In genomic region chr11:132036751-132037466, GRCh38 we compare ENCODE assay signal across 24 cellular contexts.
DNase-seq lines count a peak whose midpoint lies in the region; ATAC-seq, FAIRE-seq and TF ChIP-seq lines count a peak whose summit lies in the region.
"Had no signal": no experiment of that assay in that cellular context is flagged by ENCODE, and none has a peak within 500 bp of the region (broad histone marks: within the 10 kb centered on the region; RNA-seq: fewer than 3 reads in every experiment).

No MANE protein-coding gene starts in this region.

- peak overlapping the region; percentile 79 for H3K27ac Mint-ChIP-seq in endodermal cell
- H3K27ac Mint-ChIP-seq: CD8-positive, alpha-beta T cell had no signal

- H2AFZ ChIP-seq in smooth muscle cell (ENCODE audit: low read depth), result no peak overlapping the region
- H2AFZ ChIP-seq: PC-9 had no signal

- FAIRE-seq in GM19239 (lab: Jason Lieb, UNC) (no peak), D721Med (lab: Jason Lieb, UNC) (no peak)
- FAIRE-seq: HepG2 had no signal

- 57% methylated on average over 4 of the region's 4 CpGs for WGBS in HUES64
- 74 to 100% methylated on average over 2 to 4 of the region's 4 CpGs for WGBS in endodermal cell (ENCODE audit: insufficient coverage in 1 of 2, insufficient read length in 1 of 2), 2 experiments
- WGBS in mesendoderm (ENCODE audit: extremely low coverage, insufficient coverage, low lambda C conversion rate), result no CpG with 5 or more reads among the region's 4 CpGs
- 76% methylated on average over 3 of the region's 4 CpGs for WGBS in smooth muscle cell (ENCODE audit: low lambda C conversion rate)

- peaks cover 17% of the 10 kb centered on the region for H3K4me1 ChIP-seq in HUES64 (ENCODE audit: insufficient read depth, low read length)
- H3K4me1 ChIP-seq in endodermal cell (ENCODE audit: control insufficient read depth, insufficient read depth, low read length), result no peaks in the 10 kb centered on the region
- peaks cover 1% of the 10 kb centered on the region for H3K4me1 ChIP-seq in mesendoderm (ENCODE audit: control insufficient read depth, low read depth, low read length)
- H3K4me1 ChIP-seq in smooth muscle cell (ENCODE audit: low read depth), result peaks cover 7% of the 10 kb centered on the region

- DNase-seq in ELR (ENCODE audit: low read depth), result peak; percentile 37
- no peak for DNase-seq in endodermal cell
- DNase-seq in mesendoderm, result no peak
- no peak for DNase-seq in Right ventricle myocardium superior
- DNase-seq in GM19239 (ENCODE audit: insufficient read length, low spot score), result no peak
- DNase-seq in smooth muscle cell (lab: John Stamatoyannopoulos, UW; ENCODE audit: unreplicated experiment), result no peak
- no peak for DNase-seq in D721Med (ENCODE audit: insufficient read length, low spot score)
- DNase-seq: 8988T; AML-193; C1 segment of cervical spinal cord; CD8-positive, alpha-beta T cell; GF-D8; H7; KG1; NCI-H1092; NCI-H1436 treated with DMSO at 0.1 percent for 48 hours; NCI-H1930; NCI-H510A; PC-9; RPMI8226; SIG-M5; SK-N-SH had no signal

- H3K4me3 ChIP-seq in HUES64 (ENCODE audit: low read length) (no peak overlapping the region), endodermal cell (ENCODE audit: low read length) (no peak overlapping the region), mesendoderm (ENCODE audit: low read length) (no peak overlapping the region), smooth muscle cell (no peak overlapping the region)
- H3K4me3 ChIP-seq: PC-9 had no signal

- H3K4me1 Mint-ChIP-seq in endodermal cell, result peaks cover 12% of the 10 kb centered on the region

- H3K4me2 ChIP-seq in mesendoderm (ENCODE audit: low read length), result no peak overlapping the region
- no peak overlapping the region for H3K4me2 ChIP-seq in smooth muscle cell
- H3K4me2 ChIP-seq: PC-9, SK-N-SH had no signal

- H3K27ac ChIP-seq in HUES64 (ENCODE audit: low read depth, low read length), result peak overlapping the region; percentile 46; the same call in 1 of the 2 replicates
- no peak overlapping the region for H3K27ac ChIP-seq in endodermal cell (ENCODE audit: low read depth, low read length)
- no peak overlapping the region for H3K27ac ChIP-seq in mesendoderm (ENCODE audit: low read depth, low read length)
- no peak overlapping the region for H3K27ac ChIP-seq in smooth muscle cell (ENCODE audit: low read depth)
- H3K27ac ChIP-seq: PC-9 had no signal

- H3K9ac ChIP-seq in HUES64 (ENCODE audit: low read depth, low read length) (no peak overlapping the region), endodermal cell (ENCODE audit: extremely low read depth, low read length, poor library complexity, severe bottlenecking) (no peak overlapping the region), mesendoderm (ENCODE audit: low read length) (no peak overlapping the region), smooth muscle cell (ENCODE audit: low read depth) (no peak overlapping the region)
- H3K9ac ChIP-seq: SK-N-SH had no signal

- no peak overlapping the region for H2AK5ac ChIP-seq in mesendoderm (ENCODE audit: low read length)

- H2BK5ac ChIP-seq in mesendoderm (ENCODE audit: low read length), result no peak overlapping the region

- H3K79me1 ChIP-seq in mesendoderm (ENCODE audit: low read length), result no peaks in the 10 kb centered on the region

- H3K27me3 Mint-ChIP-seq in endodermal cell (ENCODE audit: insufficient read depth), result peaks cover 2% of the 10 kb centered on the region

- no peak overlapping the region for H3K23ac ChIP-seq in mesendoderm (ENCODE audit: low read length)

- no peaks in the 10 kb centered on the region for H3K27me3 ChIP-seq in HUES64 (ENCODE audit: insufficient read depth, low read length)
- H3K27me3 ChIP-seq in endodermal cell (ENCODE audit: control insufficient read depth, insufficient read depth, low read length, poor library complexity, severe bottlenecking), result no peaks in the 10 kb centered on the region
- no peaks in the 10 kb centered on the region for H3K27me3 ChIP-seq in mesendoderm (ENCODE audit: insufficient read depth, low read length, poor library complexity)
- H3K27me3 ChIP-seq in smooth muscle cell (ENCODE audit: low read depth), result peaks cover 3% of the 10 kb centered on the region

- H4K8ac ChIP-seq in mesendoderm (ENCODE audit: low read depth, low read length), result no peak overlapping the region

- no peaks in the 10 kb centered on the region for H4K20me1 ChIP-seq in smooth muscle cell (ENCODE audit: low read depth)

- H3K56ac ChIP-seq in mesendoderm (ENCODE audit: low read length), result no peak overlapping the region

- no peak overlapping the region for H3K4me3 Mint-ChIP-seq in endodermal cell
- H3K4me3 Mint-ChIP-seq: CD8-positive, alpha-beta T cell had no signal

- H3K79me2 ChIP-seq in mesendoderm (ENCODE audit: control insufficient read depth, insufficient read depth, low read length) (no peaks in the 10 kb centered on the region), smooth muscle cell (ENCODE audit: low read depth) (no peaks in the 10 kb centered on the region)

- ATAC-seq in Right ventricle myocardium superior (ENCODE audit: poor library complexity), result no peak
- ATAC-seq: CD8-positive, alpha-beta T cell; HepG2 had no signal

- H3F3A ChIP-seq in smooth muscle cell (ENCODE audit: low read depth), result peaks cover 7% of the 10 kb centered on the region

- no peak overlapping the region for H2BK15ac ChIP-seq in mesendoderm (replicated peaks; ENCODE audit: low read depth)

- no peak overlapping the region for H2BK120ac ChIP-seq in mesendoderm (ENCODE audit: low read depth, low read length)

- H3K4ac ChIP-seq in mesendoderm (ENCODE audit: low read depth, low read length), result no peak overlapping the region

- no peak overlapping the region for H4K5ac ChIP-seq in mesendoderm (ENCODE audit: low read length)

- no peaks in the 10 kb centered on the region for H3K9me3 Mint-ChIP-seq in endodermal cell
- H3K9me3 Mint-ChIP-seq: CD8-positive, alpha-beta T cell had no signal

- no peaks in the 10 kb centered on the region for H3K36me3 ChIP-seq in HUES64 (ENCODE audit: insufficient read depth, low read length)
- no peaks in the 10 kb centered on the region for H3K36me3 ChIP-seq in endodermal cell (ENCODE audit: control insufficient read depth, insufficient read depth, low read length)
- no peaks in the 10 kb centered on the region for H3K36me3 ChIP-seq in mesendoderm (ENCODE audit: control insufficient read depth, insufficient read depth, low read length)
- H3K36me3 ChIP-seq in smooth muscle cell (ENCODE audit: low read depth), result no peaks in the 10 kb centered on the region

- H3K18ac ChIP-seq in mesendoderm (ENCODE audit: low read length), result peak overlapping the region; percentile 6

- TF ChIP-seq CTCF in endodermal cell (conservative IDR thresholded peaks at IDR 0.05) (no peak), smooth muscle cell (IDR thresholded peaks at IDR 0.05; ENCODE audit: borderline replicate concordance, insufficient read depth, poor library complexity, severe bottlenecking) (no peak), D721Med (IDR thresholded peaks at IDR 0.05; ENCODE audit: insufficient read depth, missing control alignments) (no peak)

- no peaks in the 10 kb centered on the region for H3K36me3 Mint-ChIP-seq in endodermal cell (ENCODE audit: low read depth)
- H3K36me3 Mint-ChIP-seq: CD8-positive, alpha-beta T cell had no signal

- intact Hi-C loops in Right ventricle myocardium superior (cut with DNase I), result no loop called here

- H3K9me3 ChIP-seq in HUES64 (ENCODE audit: insufficient read depth, low read depth, low read length) (no peaks in the 10 kb centered on the region), endodermal cell (ENCODE audit: control insufficient read depth, low read length) (no peaks in the 10 kb centered on the region), smooth muscle cell (replicated peaks; ENCODE audit: low read depth) (no peaks in the 10 kb centered on the region)
- H3K9me3 ChIP-seq: SK-N-SH had no signal
